9 cellular contexts compared by ENCODE assay signal in genomic region chr12:89544730-89545184, GRCh38. TPM values are rescaled to one million over a fixed set of nuclear protein-coding genes. Genes with fewer than 3 reads are reported as not detected.
DNase-seq lines count a peak whose midpoint lies in the region; ATAC-seq and TF ChIP-seq lines count a peak whose summit lies in the region.
"Had no signal": no experiment of that assay in that cellular context is flagged by ENCODE, and none has a peak within 500 bp of the region (broad histone marks: within the 10 kb centered on the region; RNA-seq: fewer than 3 reads in every experiment).

No MANE protein-coding gene starts in this region.

- no peak overlapping the region for H3K27ac ChIP-seq in HEK293 (ENCODE audit: extremely low read depth, low read depth, low read length)

- peak; percentile 55 for ATAC-seq in sciatic nerve

- POLR2A ChIA-PET in HEK293 (lab: Yijun Ruan, JAX): no interaction called here

- CTCF ChIA-PET in HEK293 (lab: Yijun Ruan, JAX): interaction anchor here (0.5 to 2.1 kb wide), 9 partner anchors 12 to 757 kb away, joined by 3 to 10 read pairs (median 4); no protein-coding TSS in a partner anchor

- H3K9me3 ChIP-seq in HEK293 (ENCODE audit: control insufficient read depth, insufficient read depth, low read depth, low read length): no peaks in the 10 kb centered on the region

- DNase-seq in NCI-H774 (lab: John Stamatoyannopoulos, UW): peak; percentile 19
- DNase-seq in fibroblast of villous mesenchyme (ENCODE audit: low read depth): peak; percentile 39
- peak; percentile 57 for DNase-seq in sciatic nerve (ENCODE audit: low spot score)
- no peak for DNase-seq in CD1c-positive myeloid dendritic cell (ENCODE audit: extremely low spot score)
- no peak for DNase-seq in NCI-H526 treated with DMSO at 0.1 percent for 48 hours (lab: John Stamatoyannopoulos, UW)
- DNase-seq in amniotic stem cell (lab: John Stamatoyannopoulos, UW): no peak
- DNase-seq in activated naive CD4-positive, alpha-beta T cell treated with anti-CD3 and anti-CD28 coated beads, Interleukin-2, amount 50 U/mL, for 16 hours: no peak
- DNase-seq: activated CD4-positive, alpha-beta T cell treated with anti-CD3 and anti-CD28 coated beads for 48 hours had no signal

- intact Hi-C loops in sciatic nerve (cut with DNase I): loop anchor here (5.0 kb wide), 1 partner anchor 573 kb away; no protein-coding TSS in a partner anchor

- no peak for TF ChIP-seq CTCF in HEK293 (tag by site-specific recombination; IDR thresholded peaks at IDR 0.05)
- no peak for TF ChIP-seq CTCF in fibroblast of villous mesenchyme (IDR thresholded peaks at IDR 0.05; ENCODE audit: insufficient read depth, low read depth, low read length)

- H3K4me1 ChIP-seq in HEK293 (ENCODE audit: control insufficient read depth, insufficient read depth, low read length): no peaks in the 10 kb centered on the region

- no peak overlapping the region for H3K4me3 ChIP-seq in HEK293 (ENCODE audit: low read depth, low read length)
- H3K4me3 ChIP-seq in fibroblast of villous mesenchyme (ENCODE audit: low read depth, low read length): no peak overlapping the region

- H3K36me3 ChIP-seq in HEK293 (ENCODE audit: control insufficient read depth in 2 of 2, insufficient read depth in 1 of 2, low read length in 2 of 2): no peaks in the 10 kb centered on the region

TF ChIP-seq in HEK293, 187 proteins besides CTCF, POLR2A, EP300 and RAD21:
- TF ChIP-seq ZNF707 (tag by site-specific recombination; IDR thresholded peaks at IDR 0.05) (no peak), ZNF19 (tag by site-specific recombination; IDR thresholded peaks at IDR 0.05; ENCODE audit: low read depth) (no peak), ELK4 (IDR thresholded peaks at IDR 0.05; ENCODE audit: borderline replicate concordance, low read depth, low read length) (no peak), ZFHX2 (tag by site-specific recombination; conservative IDR thresholded peaks at IDR 0.05) (peak; percentile 71), ZNF677 (tag by site-specific recombination; IDR thresholded peaks at IDR 0.05) (no peak), ZFP37 (tag by site-specific recombination; IDR thresholded peaks at IDR 0.05) (no peak), GLI2 (tag by site-specific recombination; IDR thresholded peaks at IDR 0.05; ENCODE audit: borderline replicate concordance, low read depth) (no peak), EGR2 (tag by site-specific recombination; IDR thresholded peaks at IDR 0.05; ENCODE audit: low read depth) (peak; percentile 27; the same call in 1 of the 2 replicates), ZNF341 (tag by site-specific recombination; IDR thresholded peaks at IDR 0.05; ENCODE audit: low read depth) (peak; percentile 55; the same call in 1 of the 2 replicates), ZNF211 (tag by site-specific recombination; IDR thresholded peaks at IDR 0.05; ENCODE audit: low read depth) (no peak), ZNF23 (tag by site-specific recombination; IDR thresholded peaks at IDR 0.05; ENCODE audit: borderline replicate concordance) (no peak), ZNF473 (tag by site-specific recombination; IDR thresholded peaks at IDR 0.05) (no peak), ZNF626 (tag by site-specific recombination; IDR thresholded peaks at IDR 0.05) (no peak)

RNA-seq across cellular contexts. Expression of gene POC1B, which starts 18.9 kb away (rescaled TPM):
- total RNA-seq in fibroblast of villous mesenchyme (13.5 and 35.0 TPM in 2 replicates), sciatic nerve (28.5 TPM)

RNA-seq across cellular contexts. Expression of gene GALNT4, which starts 20.2 kb away (rescaled TPM):
- total RNA-seq in fibroblast of villous mesenchyme: 11.9 and 15.5 TPM in 2 replicates
- total RNA-seq in sciatic nerve: 5.7 TPM

Comparison
In these comparisons a context has a peak if more than half of its experiments do, and no peak if none do; other contexts are left out.
1. DNase-seq: peak in NCI-H774 (single experiment), fibroblast of villous mesenchyme (single experiment) and sciatic nerve (single experiment); none in CD1c-positive myeloid dendritic cell (single experiment), NCI-H526 treated with DMSO at 0.1 percent for 48 hours (single experiment), amniotic stem cell (single experiment) and activated naive CD4-positive, alpha-beta T cell treated with anti-CD3 and anti-CD28 coated beads, Interleukin-2, amount 50 U/mL, for 16 hours (single experiment).